In the genomic region with DNA sequence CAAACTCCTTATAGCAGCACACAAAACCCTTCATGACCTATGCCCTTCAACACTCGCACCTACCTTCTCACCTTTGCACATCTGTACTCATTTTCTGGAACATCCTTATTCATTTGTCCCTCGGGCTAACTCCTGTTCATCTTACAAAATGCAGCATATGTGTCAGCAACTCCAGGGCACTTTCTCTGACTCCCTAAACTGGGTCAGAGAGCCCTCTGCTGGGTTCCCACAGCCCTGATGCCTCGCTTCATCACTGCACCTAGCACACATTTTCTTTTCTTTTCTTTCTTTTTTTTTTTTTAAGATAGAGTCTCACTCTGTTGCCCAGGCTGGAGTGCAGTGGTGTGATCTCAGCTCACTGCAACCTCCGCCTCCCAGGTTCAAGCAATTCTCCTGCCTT, we compare ENCODE assay signal across 1 cellular context.
TF ChIP-seq lines count a peak whose summit lies in the region.

No MANE protein-coding gene starts in this region.

TF ChIP-seq in IMR-90, 13 proteins besides CTCF, POLR2A, EP300 and RAD21 (continued from another document):
- TF ChIP-seq, protein P1, sequence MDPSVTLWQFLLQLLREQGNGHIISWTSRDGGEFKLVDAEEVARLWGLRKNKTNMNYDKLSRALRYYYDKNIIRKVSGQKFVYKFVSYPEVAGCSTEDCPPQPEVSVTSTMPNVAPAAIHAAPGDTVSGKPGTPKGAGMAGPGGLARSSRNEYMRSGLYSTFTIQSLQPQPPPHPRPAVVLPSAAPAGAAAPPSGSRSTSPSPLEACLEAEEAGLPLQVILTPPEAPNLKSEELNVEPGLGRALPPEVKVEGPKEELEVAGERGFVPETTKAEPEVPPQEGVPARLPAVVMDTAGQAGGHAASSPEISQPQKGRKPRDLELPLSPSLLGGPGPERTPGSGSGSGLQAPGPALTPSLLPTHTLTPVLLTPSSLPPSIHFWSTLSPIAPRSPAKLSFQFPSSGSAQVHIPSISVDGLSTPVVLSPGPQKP (IDR thresholded peaks at IDR 0.05; ENCODE audit: borderline replicate concordance, low read depth, low read length), result no peak
- TF ChIP-seq SMC3 (IDR thresholded peaks at IDR 0.05; ENCODE audit: low read depth, low read length), result peak; percentile 45
